Comparison of ENCODE assay signal across 15 cellular contexts in genomic region chr4:78659264-78659663, GRCh38.
DNase-seq lines count a peak whose midpoint lies in the region; ATAC-seq and TF ChIP-seq lines count a peak whose summit lies in the region.
"Had no signal": no experiment of that assay in that cellular context is flagged by ENCODE, and none has a peak within 500 bp of the region (broad histone marks: within the 10 kb centered on the region; RNA-seq: fewer than 3 reads in every experiment).

No MANE protein-coding gene starts in this region.

- POLR2A ChIA-PET in IMR-90 (lab: Charles Lee; ENCODE audit: unreplicated experiment): no interaction called here

- no peaks in the 10 kb centered on the region for H3K9me3 ChIP-seq in IMR-90 (ENCODE audit: control insufficient read depth, insufficient read depth, low read length)
- H3K9me3 ChIP-seq in neural progenitor cell (ENCODE audit: low read depth): no peaks in the 10 kb centered on the region
- H3K9me3 ChIP-seq: gastrocnemius medialis, MG63 had no signal

- peaks cover 2% of the 10 kb centered on the region for H3K27me3 Mint-ChIP-seq in neural progenitor cell (ENCODE audit: insufficient read depth, low read depth)

- TF ChIP-seq RAD21 in IMR-90 (IDR thresholded peaks at IDR 0.05; ENCODE audit: low read length): no peak

- H3K27me3 ChIP-seq in IMR-90 (ENCODE audit: control insufficient read depth, insufficient read depth, low read length) (no peaks in the 10 kb centered on the region), neural progenitor cell (no peaks in the 10 kb centered on the region)
- H3K27me3 ChIP-seq: gastrocnemius medialis, MG63 had no signal

- H2BK20ac ChIP-seq in IMR-90 (ENCODE audit: low read depth, low read length): peak overlapping the region; percentile 46; the same call in 1 of the 2 replicates

- H3K4me1 ChIP-seq in IMR-90 (ENCODE audit: control insufficient read depth, insufficient read depth, low read length) (peaks cover 8% of the 10 kb centered on the region), neural progenitor cell (peaks cover 17% of the 10 kb centered on the region)
- H3K4me1 ChIP-seq: parathyroid adenoma had no signal

- H4K8ac ChIP-seq in IMR-90 (ENCODE audit: low read depth in 2 of 2, low read length in 2 of 2): no peak overlapping the region

- peak overlapping the region; percentile 54; the same call in 1 of the 2 replicates for H2AK5ac ChIP-seq in IMR-90 (ENCODE audit: low read depth, low read length)

- no peak overlapping the region for H4K5ac ChIP-seq in IMR-90 (ENCODE audit: low read depth, low read length)

- peak overlapping the region; percentile 10; the same call in 1 of the 3 replicates for H2BK15ac ChIP-seq in IMR-90 (ENCODE audit: low read depth, low read length)

- TF ChIP-seq CTCF in AG10803 (conservative IDR thresholded peaks at IDR 0.05; ENCODE audit: low read length): no peak
- no peak for TF ChIP-seq CTCF in IMR-90 (conservative IDR thresholded peaks at IDR 0.05; ENCODE audit: low read depth, low read length)
- no peak for TF ChIP-seq CTCF in foreskin fibroblast (IDR thresholded peaks at IDR 0.05; ENCODE audit: low read depth, low read length)
- TF ChIP-seq CTCF in neural progenitor cell (IDR thresholded peaks at IDR 0.05): no peak

- H2AFZ ChIP-seq in IMR-90 (replicated peaks; ENCODE audit: low read length, poor library complexity): no peak overlapping the region
- H2AFZ ChIP-seq in neural progenitor cell (replicated peaks): no peak overlapping the region
- H2AFZ ChIP-seq: parathyroid adenoma had no signal

- no peak overlapping the region for H4K91ac ChIP-seq in IMR-90 (ENCODE audit: insufficient read depth, low read depth, low read length)

- no peak overlapping the region for H3K4me3 ChIP-seq in AG10803 (ENCODE audit: low read length)
- H3K4me3 ChIP-seq in IMR-90 (ENCODE audit: insufficient read depth, low read depth, low read length): no peak overlapping the region
- no peak overlapping the region for H3K4me3 ChIP-seq in foreskin fibroblast (ENCODE audit: low read depth in 1 of 2, low read length in 2 of 2)
- H3K4me3 ChIP-seq in neural progenitor cell: no peak overlapping the region
- H3K4me3 ChIP-seq: gastrocnemius medialis, MG63 had no signal

- H3K9ac ChIP-seq in IMR-90 (ENCODE audit: low read depth, low read length) (no peak overlapping the region), neural progenitor cell (no peak overlapping the region)
- H3K9ac ChIP-seq: parathyroid adenoma had no signal

- no CpG with 5 or more reads among the region's 1 CpG for WGBS in IMR-90 (ENCODE audit: extremely low coverage in 2 of 2, insufficient read length in 1 of 2), 2 experiments

- TF ChIP-seq POLR2A in IMR-90 (IDR thresholded peaks at IDR 0.05; ENCODE audit: low read depth, low read length): no peak

- H2BK120ac ChIP-seq in IMR-90 (ENCODE audit: low read depth, low read length): no peak overlapping the region

- no peak overlapping the region for H3K56ac ChIP-seq in IMR-90 (ENCODE audit: extremely low read depth, insufficient read depth, low read length)

- 0 out of 2 replicates have a peak, but pooled peaks cover 3% of the 10 kb centered on the region for H3K9me1 ChIP-seq in IMR-90 (ENCODE audit: insufficient read depth, low read length)

- no peak overlapping the region for H3K23ac ChIP-seq in IMR-90 (ENCODE audit: low read depth, low read length)

- dilution Hi-C loops in IMR-90 (cut with HindIII; ENCODE audit: low sequenced_read_pairs, unreplicated experiment): no loop called here

- H3K4me3 Mint-ChIP-seq in neural progenitor cell: no peak overlapping the region

- H3K79me1 ChIP-seq in IMR-90 (ENCODE audit: low read depth in 1 of 2, low read length in 2 of 2): 0 out of 4 replicates have a peak, but pooled peaks cover 0 to 3% of the 10 kb centered on the region in 2 experiments

- H3F3A ChIP-seq in neural progenitor cell (ENCODE audit: low read depth): peaks cover 13% of the 10 kb centered on the region

- H2AK9ac ChIP-seq in IMR-90 (replicated peaks; ENCODE audit: low read depth, low read length, poor library complexity): no peak overlapping the region

- CTCF ChIA-PET in IMR-90 (lab: Yijun Ruan, JAX): interaction anchor here (1.0 to 1.9 kb wide), 4 partner anchors 9 to 29 kb away, joined by 3 to 5 read pairs (median 4); no protein-coding TSS in a partner anchor

- H3K36me3 ChIP-seq in IMR-90 (ENCODE audit: control insufficient read depth, insufficient read depth, low read length): no peaks in the 10 kb centered on the region
- H3K36me3 ChIP-seq in neural progenitor cell: no peaks in the 10 kb centered on the region
- H3K36me3 ChIP-seq: gastrocnemius medialis, MG63 had no signal

- H4K20me1 ChIP-seq in IMR-90 (ENCODE audit: insufficient read depth, low read length) (no peaks in the 10 kb centered on the region), neural progenitor cell (ENCODE audit: low read depth) (no peaks in the 10 kb centered on the region)

- BruUV-seq in IMR-90 (replicated peaks; lab: Mats Ljungman, UMichigan): no TSS peak

- peaks cover 8% of the 10 kb centered on the region for H3K4me1 Mint-ChIP-seq in neural progenitor cell

- H3K14ac ChIP-seq in IMR-90 (replicated peaks; ENCODE audit: low read depth, low read length): 0 out of 2 replicates have a peak overlapping the region, but pooled peaks have one; percentile 75

- H2BK5ac ChIP-seq in IMR-90 (ENCODE audit: low read depth, low read length, poor library complexity, severe bottlenecking): no peak overlapping the region

- no peak overlapping the region for H3K18ac ChIP-seq in IMR-90 (ENCODE audit: low read depth, low read length)

- in situ Hi-C loops in IMR-90 (cut with MboI; ENCODE audit: low sequenced_read_pairs): loop anchor here (10.0 kb wide), 1 partner anchor 116 kb away; the partner anchor contains the start of gene BMP2K

- H3K36me3 Mint-ChIP-seq in neural progenitor cell: no peaks in the 10 kb centered on the region

- no peak for ATAC-seq in IMR-90 (ENCODE audit: low read depth)
- ATAC-seq: gastrocnemius medialis had no signal

- H3K4me2 ChIP-seq in IMR-90 (ENCODE audit: low read depth, low read length) (no peak overlapping the region), neural progenitor cell (no peak overlapping the region)

- DNase-seq in AG10803 (ENCODE audit: low read depth) (peak; percentile 62), IMR-90 (no peak), amniotic epithelial cell (ENCODE audit: low read depth) (peak; percentile 47), foreskin fibroblast (peak; percentile 48 to 73), neural progenitor cell (ENCODE audit: low spot score) (no peak), NCI-H2107 (lab: John Stamatoyannopoulos, UW) (no peak), midbrain (lab: John Stamatoyannopoulos, UW) (no peak), CD1c-positive myeloid dendritic cell (ENCODE audit: extremely low spot score) (no peak)
- DNase-seq: ACHN; activated naive CD4-positive, alpha-beta T cell; Calu3; cortex of kidney; gastrocnemius medialis; MG63 had no signal

- intact Hi-C loops in IMR-90 (cut with micrococcal nuclease): no loop called here

- no peaks in the 10 kb centered on the region for H3K79me2 ChIP-seq in neural progenitor cell (ENCODE audit: low read depth)
- H3K79me2 ChIP-seq: parathyroid adenoma had no signal

- no peaks in the 10 kb centered on the region for H3K9me3 Mint-ChIP-seq in neural progenitor cell

- H3K4ac ChIP-seq in IMR-90 (ENCODE audit: low read depth, low read length): no peak overlapping the region

- H3K27ac ChIP-seq in IMR-90 (ENCODE audit: insufficient read depth, low read length): no peak overlapping the region
- H3K27ac ChIP-seq in neural progenitor cell: no peak overlapping the region
- H3K27ac ChIP-seq: gastrocnemius medialis, parathyroid adenoma had no signal

- H3K27ac Mint-ChIP-seq in neural progenitor cell: no peak overlapping the region

TF ChIP-seq in IMR-90, 13 proteins besides CTCF, POLR2A, EP300 and RAD21:
- TF ChIP-seq MXI1 (IDR thresholded peaks at IDR 0.05; ENCODE audit: borderline replicate concordance, low read depth, low read length) (no peak), CEBPB (IDR thresholded peaks at IDR 0.05; ENCODE audit: low read depth, low read length) (no peak), MAZ (IDR thresholded peaks at IDR 0.05; ENCODE audit: borderline replicate concordance, low read depth, low read length) (no peak), MAFK (IDR thresholded peaks at IDR 0.05; ENCODE audit: low read depth, low read length) (no peak), RCOR1 (IDR thresholded peaks at IDR 0.05; ENCODE audit: insufficient replicate concordance, low read length) (no peak), NFE2L2 (IDR thresholded peaks at IDR 0.05; ENCODE audit: low read depth, low read length) (no peak), FOS (IDR thresholded peaks at IDR 0.05; ENCODE audit: low read depth, low read length) (no peak), BHLHE40 (IDR thresholded peaks at IDR 0.05; ENCODE audit: low read depth, low read length) (no peak), RFX5 (IDR thresholded peaks at IDR 0.05; ENCODE audit: low read depth, low read length) (no peak), CHD1 (IDR thresholded peaks at IDR 0.05; ENCODE audit: low read depth, low read length) (no peak)
- TF ChIP-seq, protein P1, sequence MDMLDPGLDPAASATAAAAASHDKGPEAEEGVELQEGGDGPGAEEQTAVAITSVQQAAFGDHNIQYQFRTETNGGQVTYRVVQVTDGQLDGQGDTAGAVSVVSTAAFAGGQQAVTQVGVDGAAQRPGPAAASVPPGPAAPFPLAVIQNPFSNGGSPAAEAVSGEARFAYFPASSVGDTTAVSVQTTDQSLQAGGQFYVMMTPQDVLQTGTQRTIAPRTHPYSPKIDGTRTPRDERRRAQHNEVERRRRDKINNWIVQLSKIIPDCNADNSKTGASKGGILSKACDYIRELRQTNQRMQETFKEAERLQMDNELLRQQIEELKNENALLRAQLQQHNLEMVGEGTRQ (IDR thresholded peaks at IDR 0.05; ENCODE audit: low read depth, low read length): no peak
- TF ChIP-seq, protein P2, sequence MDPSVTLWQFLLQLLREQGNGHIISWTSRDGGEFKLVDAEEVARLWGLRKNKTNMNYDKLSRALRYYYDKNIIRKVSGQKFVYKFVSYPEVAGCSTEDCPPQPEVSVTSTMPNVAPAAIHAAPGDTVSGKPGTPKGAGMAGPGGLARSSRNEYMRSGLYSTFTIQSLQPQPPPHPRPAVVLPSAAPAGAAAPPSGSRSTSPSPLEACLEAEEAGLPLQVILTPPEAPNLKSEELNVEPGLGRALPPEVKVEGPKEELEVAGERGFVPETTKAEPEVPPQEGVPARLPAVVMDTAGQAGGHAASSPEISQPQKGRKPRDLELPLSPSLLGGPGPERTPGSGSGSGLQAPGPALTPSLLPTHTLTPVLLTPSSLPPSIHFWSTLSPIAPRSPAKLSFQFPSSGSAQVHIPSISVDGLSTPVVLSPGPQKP (IDR thresholded peaks at IDR 0.05; ENCODE audit: borderline replicate concordance, low read depth, low read length): no peak
TF ChIP-seq in IMR-90: peak in this region for 0.

Comparison
In these comparisons a context has a peak if more than half of its experiments do, and no peak if none do; other contexts are left out.
1. DNase-seq: peak in AG10803 (single experiment), amniotic epithelial cell (single experiment) and foreskin fibroblast (2 of 2); none in IMR-90 (single experiment), neural progenitor cell (single experiment), NCI-H2107 (single experiment), midbrain (single experiment) and CD1c-positive myeloid dendritic cell (single experiment).